In the genomic region with DNA sequence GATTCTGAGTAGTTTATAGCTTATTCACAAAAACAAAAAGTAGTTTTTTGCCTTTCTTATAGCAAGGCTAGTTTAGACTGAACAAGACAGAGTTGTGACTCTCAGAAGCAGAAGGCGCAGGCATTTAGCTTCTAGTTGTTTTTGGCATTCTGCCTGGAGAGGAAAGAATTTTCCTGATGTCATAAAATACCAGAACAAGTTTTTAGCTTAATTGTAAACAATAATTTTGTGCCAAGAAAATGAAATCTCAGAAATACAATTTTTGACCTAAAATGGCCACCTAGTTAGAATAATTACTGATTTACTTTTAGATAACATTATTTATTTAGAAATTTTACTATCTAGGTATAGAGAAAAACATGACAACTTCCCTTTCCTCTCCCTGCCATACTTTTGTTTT, we compare ENCODE assay signal across 8 cellular contexts. TPM values are rescaled to one million over a fixed set of nuclear protein-coding genes. Genes with fewer than 3 reads are reported as not detected.
DNase-seq lines count a peak whose midpoint lies in the region; ATAC-seq and TF ChIP-seq lines count a peak whose summit lies in the region.

No MANE protein-coding gene starts in this region.

- peaks cover 26% of the 10 kb centered on the region for H3K4me1 ChIP-seq in muscle layer of colon (ENCODE audit: insufficient read depth, low read length)

- H3K4me3 ChIP-seq in HFF-Myc (replicated peaks; ENCODE audit: low read depth, low read length): peak overlapping the region; percentile 51
- peak overlapping the region; percentile 68 to 83 for H3K4me3 ChIP-seq in muscle layer of colon (ENCODE audit: low read depth in 1 of 2, low read length in 2 of 2)

- no peaks in the 10 kb centered on the region for H3K36me3 ChIP-seq in muscle layer of colon (ENCODE audit: insufficient read depth, low read length)

- peaks cover 16% of the 10 kb centered on the region for H3K4me1 Mint-ChIP-seq in endothelial cell (ENCODE audit: unreplicated experiment)

- ATAC-seq in GM19324 (IDR thresholded peaks at IDR 0.05; ENCODE audit: low FRiP score, unreplicated experiment) (no peak), GM18870 (IDR thresholded peaks at IDR 0.05; ENCODE audit: unreplicated experiment) (no peak)

- no peaks in the 10 kb centered on the region for H3K27me3 ChIP-seq in muscle layer of colon (ENCODE audit: control insufficient read depth in 1 of 2, insufficient read depth in 2 of 2, low read length in 2 of 2)

- H3K27ac ChIP-seq in muscle layer of colon (ENCODE audit: low read depth, low read length): peak overlapping the region; percentile 98

- H3K4me3 Mint-ChIP-seq in endothelial cell (ENCODE audit: unreplicated experiment): peak overlapping the region; percentile 94

- DNase-seq in AG20443 (ENCODE audit: low spot score) (peak; percentile 52), HFF-Myc (ENCODE audit: extremely low read depth, low read depth) (peak; percentile 70), SKM-1 treated with dmso at 0.1 percent for 144 hours (lab: John Stamatoyannopoulos, UW; ENCODE audit: unreplicated experiment) (peak; percentile 30), endothelial cell (ENCODE audit: low spot score) (no peak), NCI-H1417 treated with DMSO at 0.1 percent for 48 hours (lab: John Stamatoyannopoulos, UW) (no peak)

- peak overlapping the region; percentile 98 for H3K27ac Mint-ChIP-seq in endothelial cell (ENCODE audit: unreplicated experiment)

- TF ChIP-seq CTCF in HFF-Myc (IDR thresholded peaks at IDR 0.05; ENCODE audit: low read depth, low read length, missing control alignments): no peak
- no peak for TF ChIP-seq CTCF in endothelial cell (IDR thresholded peaks at IDR 0.05; ENCODE audit: unreplicated experiment)

- peaks cover 5% of the 10 kb centered on the region for H3K36me3 Mint-ChIP-seq in endothelial cell (ENCODE audit: low read depth, unreplicated experiment)

- peak overlapping the region; percentile 96 for H3K9ac ChIP-seq in muscle layer of colon (ENCODE audit: low read length)

- no peaks in the 10 kb centered on the region for H3K9me3 Mint-ChIP-seq in endothelial cell (ENCODE audit: unreplicated experiment)

- peaks cover 10% of the 10 kb centered on the region for H3K27me3 Mint-ChIP-seq in endothelial cell (ENCODE audit: unreplicated experiment)

- no peaks in the 10 kb centered on the region for H3K9me3 ChIP-seq in muscle layer of colon (ENCODE audit: low read length)

RNA-seq across cellular contexts. Expression of gene DNAJB4, which starts 1.0 kb away (rescaled TPM):
- 22.1 TPM for total RNA-seq in endothelial cell (ENCODE audit: unreplicated experiment)

RNA-seq across cellular contexts. Expression of gene FUBP1, which starts 26.9 kb away (rescaled TPM):
- total RNA-seq in endothelial cell (ENCODE audit: unreplicated experiment): 148 TPM

RNA-seq across cellular contexts. Expression of gene GIPC2, which starts 40.0 kb away (rescaled TPM):
- total RNA-seq in endothelial cell (ENCODE audit: unreplicated experiment): 2.9 TPM

Comparison
In these comparisons a context has a peak if more than half of its experiments do, and no peak if none do; other contexts are left out.
1. DNase-seq: peak in AG20443 (single experiment), HFF-Myc (single experiment) and SKM-1 treated with dmso at 0.1 percent for 144 hours (single experiment); none in endothelial cell (single experiment) and NCI-H1417 treated with DMSO at 0.1 percent for 48 hours (single experiment).